In genomic region chr3:48504051-48504946, GRCh38 we compare ENCODE assay signal across 8 cellular contexts. TPM values are rescaled to one million over a fixed set of nuclear protein-coding genes. Genes with fewer than 3 reads are reported as not detected.
DNase-seq lines count a peak whose midpoint lies in the region; TF ChIP-seq lines count a peak whose summit lies in the region.

Gene SHISA5, minus strand, starts transcription at chr3:48504174. Its CDS starts 80 bp downstream, at chr3:48504094.

- peak within 1 kb of the TSS; percentile 81 to 83 for H3K9ac ChIP-seq in colonic mucosa (ENCODE audit: low read depth in 2 of 2, low read length in 2 of 2)

- no peaks in the 10 kb centered on the region for H3K36me3 ChIP-seq in colonic mucosa

- peak; percentile 90 for DNase-seq in GM03348 (ENCODE audit: low spot score)
- peak; percentile 34 to 59 for DNase-seq in activated CD4-positive, alpha-beta T cell treated with anti-CD3 and anti-CD28 coated beads for 24 hours (ENCODE audit: low read depth in 2 of 2)
- peak; percentile 88 for DNase-seq in colonic mucosa
- DNase-seq in kidney tubule cell (ENCODE audit: low spot score): peak; percentile 72
- peak; percentile 31 to 40 for DNase-seq in stimulated activated CD4-positive, alpha-beta T cell treated with anti-CD3 and anti-CD28 coated beads, Interleukin-15, amount 100 ng/mL, for 48 hours (ENCODE audit: low read depth in 2 of 2)
- DNase-seq in NCI-H187 (lab: John Stamatoyannopoulos, UW): no peak
- no peak for DNase-seq in GOT3 (lab: John Stamatoyannopoulos, UW)

- TF ChIP-seq RAD21 in Ishikawa (IDR thresholded peaks at IDR 0.05; ENCODE audit: low read depth): no peak

- H3K4me3 ChIP-seq in colonic mucosa: peak within 1 kb of the TSS; percentile 53

- H3K27ac ChIP-seq in colonic mucosa: peak within 1 kb of the TSS; percentile 72

- no peaks in the 10 kb centered on the region for H3K9me3 ChIP-seq in colonic mucosa

- no peaks in the 10 kb centered on the region for H3K4me1 ChIP-seq in colonic mucosa

- intact Hi-C loops in colonic mucosa (cut with DNase I): loop anchor here (5.0 kb wide), 1 partner anchor 37 kb away; a partner anchor contains a TSS

- H3K27me3 ChIP-seq in colonic mucosa: no peaks in the 10 kb centered on the region

- TF ChIP-seq EP300 in Ishikawa (IDR thresholded peaks at IDR 0.05; ENCODE audit: borderline replicate concordance): no peak; the same call in 1 of the 2 replicates

- TF ChIP-seq CTCF in colonic mucosa (IDR thresholded peaks at IDR 0.05): no peak

TF ChIP-seq in Ishikawa, 13 proteins besides CTCF, POLR2A, EP300 and RAD21:
- peak; percentile 74 for TF ChIP-seq MAX (IDR thresholded peaks at IDR 0.05)
- no peak for TF ChIP-seq CEBPB (IDR thresholded peaks at IDR 0.05)
- TF ChIP-seq FOXM1 (IDR thresholded peaks at IDR 0.05; ENCODE audit: borderline replicate concordance, low read depth): no peak
- 0 out of 2 replicates have a peak, but pooled peaks have one; percentile 27 for TF ChIP-seq ZBTB7A (IDR thresholded peaks at IDR 0.05; ENCODE audit: low read depth)
- TF ChIP-seq REST (IDR thresholded peaks at IDR 0.05; ENCODE audit: low read depth): no peak
- no peak for TF ChIP-seq CREB1 (IDR thresholded peaks at IDR 0.05; ENCODE audit: low read depth)
- TF ChIP-seq TAF1 (IDR thresholded peaks at IDR 0.05; ENCODE audit: low read depth): peak; percentile 36; the same call in 1 of the 2 replicates

RNA-seq across cellular contexts. Expression of gene SHISA5, which starts in this region (rescaled TPM):
- total RNA-seq in colonic mucosa: 100 to 1,000 TPM; 115 to 123 TPM

Comparison
In these comparisons a context has a peak if more than half of its experiments do, and no peak if none do; other contexts are left out.
1. DNase-seq: peak in GM03348 (single experiment), activated CD4-positive, alpha-beta T cell treated with anti-CD3 and anti-CD28 coated beads for 24 hours (2 of 2), colonic mucosa (single experiment), kidney tubule cell (single experiment) and stimulated activated CD4-positive, alpha-beta T cell treated with anti-CD3 and anti-CD28 coated beads, Interleukin-15, amount 100 ng/mL, for 48 hours (2 of 2); none in NCI-H187 (0 of 2) and GOT3 (single experiment).